ENCODE assay signal across 18 cellular contexts in genomic region chr9:111872886-111873285, GRCh38.
"Had no signal": no experiment of that assay in that cellular context is flagged by ENCODE, and none has a peak within 500 bp of the region (broad histone marks: within the 10 kb centered on the region; RNA-seq: fewer than 3 reads in every experiment).

No MANE protein-coding gene starts in this region.

- H3K27ac Mint-ChIP-seq: naive thymus-derived CD4-positive, alpha-beta T cell; stimulated activated naive B cell treated with anti-CD40 and anti-IgM and Interleukin-4, amounts not matched to agents 10 μg/mL and 1 μg/mL and 100 μg/mL, for 72 hours; stimulated activated naive CD8-positive, alpha-beta T cell treated with anti-CD3 and anti-CD28 coated beads, Interleukin-15, amount 100 ng/mL, for 72 hours had no signal

- H3K4me3 ChIP-seq: coronary artery, esophagus muscularis mucosa, gastrocnemius medialis, heart right ventricle, left lung, lower lobe of right lung, testis, tibial nerve had no signal

- H3K9me3 Mint-ChIP-seq: naive thymus-derived CD4-positive, alpha-beta T cell; stimulated activated naive CD8-positive, alpha-beta T cell treated with anti-CD3 and anti-CD28 coated beads, Interleukin-15, amount 100 ng/mL, for 72 hours had no signal

- H3K36me3 Mint-ChIP-seq: stimulated activated naive B cell treated with anti-CD40 and anti-IgM and Interleukin-4, amounts not matched to agents 10 μg/mL and 1 μg/mL and 100 μg/mL, for 72 hours had no signal

- H3K27me3 Mint-ChIP-seq: stimulated activated naive B cell treated with anti-CD40 and anti-IgM and Interleukin-4, amounts not matched to agents 10 μg/mL and 1 μg/mL and 100 μg/mL, for 72 hours had no signal

- DNase-seq: effector CD4-positive, alpha-beta T cell; gastrocnemius medialis; heart right ventricle; islet precursor cell; left lung; lower lobe of right lung; mesenchymal stem cell; naive thymus-derived CD4-positive, alpha-beta T cell; posterior cingulate gyrus; stimulated activated CD4-positive, alpha-beta T cell treated with anti-CD3 and anti-CD28 coated beads, Interleukin-2, amount 100 ng/mL, for 24 hours; stimulated activated CD4-positive, alpha-beta T cell treated with anti-CD3 and anti-CD28 coated beads, Interleukin-4, amount 100 ng/mL, for 4 hours; stimulated activated naive B cell treated with anti-CD40 and anti-IgM and Interleukin-4, amounts not matched to agents 10 μg/mL and 1 μg/mL and 100 μg/mL, for 72 hours; stimulated activated naive CD8-positive, alpha-beta T cell treated with anti-CD3 and anti-CD28 coated beads, Interleukin-15, amount 100 ng/mL, for 72 hours; testis had no signal

- H3K4me3 Mint-ChIP-seq: naive thymus-derived CD4-positive, alpha-beta T cell; stimulated activated naive B cell treated with anti-CD40 and anti-IgM and Interleukin-4, amounts not matched to agents 10 μg/mL and 1 μg/mL and 100 μg/mL, for 72 hours; stimulated activated naive CD8-positive, alpha-beta T cell treated with anti-CD3 and anti-CD28 coated beads, Interleukin-15, amount 100 ng/mL, for 72 hours had no signal

- ATAC-seq: gastrocnemius medialis; heart right ventricle; left lung; lower lobe of right lung; naive thymus-derived CD4-positive, alpha-beta T cell; sciatic nerve; stimulated activated naive B cell treated with anti-CD40 and anti-IgM and Interleukin-4, amounts not matched to agents 10 μg/mL and 1 μg/mL and 100 μg/mL, for 72 hours; stimulated activated naive CD8-positive, alpha-beta T cell treated with anti-CD3 and anti-CD28 coated beads, Interleukin-15, amount 100 ng/mL, for 72 hours had no signal
